13 cellular contexts compared by ENCODE assay signal in genomic region chr2:162506706-162507105, GRCh38.
DNase-seq lines count a peak whose midpoint lies in the region; ATAC-seq and TF ChIP-seq lines count a peak whose summit lies in the region.
"Had no signal": no experiment of that assay in that cellular context is flagged by ENCODE, and none has a peak within 500 bp of the region (broad histone marks: within the 10 kb centered on the region; RNA-seq: fewer than 3 reads in every experiment).

No MANE protein-coding gene starts in this region.

- no peak overlapping the region for H3K9ac ChIP-seq in trophoblast cell (ENCODE audit: low read length)

- H3K4ac ChIP-seq in trophoblast cell (ENCODE audit: low read depth, low read length): no peak overlapping the region

- no peak for TF ChIP-seq EP300 in Ishikawa (IDR thresholded peaks at IDR 0.05; ENCODE audit: borderline replicate concordance)

- H2BK120ac ChIP-seq in trophoblast cell (ENCODE audit: insufficient read depth, low read length, poor library complexity): no peak overlapping the region

- DNase-seq in epithelial cell of proximal tubule (ENCODE audit: low read depth): peak; percentile 9
- DNase-seq in trophoblast cell: peak; percentile 34 to 76
- DNase-seq in activated CD4-positive, alpha-beta T cell treated with anti-CD3 and anti-CD28 coated beads, Interleukin-2, amount 50 U/mL, for 4 hours: no peak
- no peak for DNase-seq in stimulated activated naive CD8-positive, alpha-beta T cell treated with anti-CD3 and anti-CD28 coated beads, Interleukin-15, amount 100 ng/mL, for 72 hours
- DNase-seq: C1 segment of cervical spinal cord; CD4-positive, alpha-beta memory T cell; COR-L47; DMS153; DND-41; H7; HCEC 1CT had no signal

- H3K4me3 ChIP-seq in epithelial cell of proximal tubule (ENCODE audit: low read depth, low read length): no peak overlapping the region
- no peak overlapping the region for H3K4me3 ChIP-seq in trophoblast cell (ENCODE audit: low read depth, low read length)

- TF ChIP-seq CTCF in epithelial cell of proximal tubule (conservative IDR thresholded peaks at IDR 0.05; ENCODE audit: low read depth, low read length): no peak

- no peak overlapping the region for H3K4me3 Mint-ChIP-seq in stimulated activated naive CD8-positive, alpha-beta T cell treated with anti-CD3 and anti-CD28 coated beads, Interleukin-15, amount 100 ng/mL, for 72 hours
- H3K4me3 Mint-ChIP-seq: CD4-positive, alpha-beta memory T cell had no signal

- no peaks in the 10 kb centered on the region for H3K4me1 Mint-ChIP-seq in stimulated activated naive CD8-positive, alpha-beta T cell treated with anti-CD3 and anti-CD28 coated beads, Interleukin-15, amount 100 ng/mL, for 72 hours
- H3K4me1 Mint-ChIP-seq: CD4-positive, alpha-beta memory T cell had no signal

- no peak overlapping the region for H2BK5ac ChIP-seq in trophoblast cell (ENCODE audit: low read depth, low read length, poor library complexity)

- H3K23ac ChIP-seq in trophoblast cell (ENCODE audit: low read length): no peak overlapping the region

- H3K14ac ChIP-seq in trophoblast cell (ENCODE audit: low read length): no peak overlapping the region

- H3K18ac ChIP-seq in trophoblast cell (ENCODE audit: low read length): no peak overlapping the region

- no peak overlapping the region for H3K27ac ChIP-seq in trophoblast cell (ENCODE audit: low read depth, low read length)

- no peaks in the 10 kb centered on the region for H3K9me3 ChIP-seq in trophoblast cell (ENCODE audit: insufficient read depth, low read depth, low read length)

- no peak for ATAC-seq in stimulated activated naive CD8-positive, alpha-beta T cell treated with anti-CD3 and anti-CD28 coated beads, Interleukin-15, amount 100 ng/mL, for 72 hours
- no peak for ATAC-seq in HG02884 (IDR thresholded peaks at IDR 0.05; ENCODE audit: unreplicated experiment)

- no CpG with 5 or more reads among the region's 3 CpGs for WGBS in trophoblast cell (ENCODE audit: extremely low coverage, insufficient coverage, insufficient read length)

- H2AFZ ChIP-seq in trophoblast cell (ENCODE audit: insufficient read depth, low read length, poor library complexity): no peak overlapping the region

- H2BK12ac ChIP-seq in trophoblast cell (ENCODE audit: low read length): no peak overlapping the region

- no peak overlapping the region for H3K4me2 ChIP-seq in trophoblast cell (ENCODE audit: low read length)

- no peaks in the 10 kb centered on the region for H3K9me3 Mint-ChIP-seq in stimulated activated naive CD8-positive, alpha-beta T cell treated with anti-CD3 and anti-CD28 coated beads, Interleukin-15, amount 100 ng/mL, for 72 hours
- H3K9me3 Mint-ChIP-seq: CD4-positive, alpha-beta memory T cell had no signal

- H4K8ac ChIP-seq in trophoblast cell (ENCODE audit: low read depth, low read length): no peak overlapping the region

- no peaks in the 10 kb centered on the region for H3K36me3 ChIP-seq in trophoblast cell (ENCODE audit: control insufficient read depth in 1 of 2, insufficient read depth in 2 of 2, low read length in 2 of 2)

- H3K79me2 ChIP-seq in trophoblast cell (ENCODE audit: control insufficient read depth, insufficient read depth, low read length, poor library complexity): no peaks in the 10 kb centered on the region

- H3K79me1 ChIP-seq in trophoblast cell (ENCODE audit: low read length): no peaks in the 10 kb centered on the region

- H3K27me3 ChIP-seq in trophoblast cell (ENCODE audit: insufficient read depth, low read length): no peaks in the 10 kb centered on the region

- H4K12ac ChIP-seq in trophoblast cell (ENCODE audit: low read depth, low read length): no peak overlapping the region

- no peaks in the 10 kb centered on the region for H3K4me1 ChIP-seq in trophoblast cell (ENCODE audit: control insufficient read depth in 1 of 2, insufficient read depth in 2 of 2, low read length in 2 of 2)

- H4K91ac ChIP-seq in trophoblast cell (ENCODE audit: low read depth, low read length): no peak overlapping the region

- H3K27me3 Mint-ChIP-seq in stimulated activated naive CD8-positive, alpha-beta T cell treated with anti-CD3 and anti-CD28 coated beads, Interleukin-15, amount 100 ng/mL, for 72 hours: no peaks in the 10 kb centered on the region

- no peak overlapping the region for H3K27ac Mint-ChIP-seq in stimulated activated naive CD8-positive, alpha-beta T cell treated with anti-CD3 and anti-CD28 coated beads, Interleukin-15, amount 100 ng/mL, for 72 hours
- H3K27ac Mint-ChIP-seq: CD4-positive, alpha-beta memory T cell had no signal

- no peak for TF ChIP-seq RAD21 in Ishikawa (IDR thresholded peaks at IDR 0.05; ENCODE audit: low read depth)

- H2AK5ac ChIP-seq in trophoblast cell (ENCODE audit: low read length): no peak overlapping the region

TF ChIP-seq in Ishikawa, 13 proteins besides CTCF, POLR2A, EP300 and RAD21:
- TF ChIP-seq TCF12 (IDR thresholded peaks at IDR 0.05; ENCODE audit: low read depth): no peak
- no peak for TF ChIP-seq USF1 (IDR thresholded peaks at IDR 0.05)
- no peak for TF ChIP-seq REST (IDR thresholded peaks at IDR 0.05; ENCODE audit: low read depth)
- no peak for TF ChIP-seq CEBPB (IDR thresholded peaks at IDR 0.05)
- 0 out of 2 replicates have a peak, but pooled peaks have one; percentile 26 for TF ChIP-seq TEAD4 (IDR thresholded peaks at IDR 0.05)
- no peak for TF ChIP-seq ZBTB7A (IDR thresholded peaks at IDR 0.05; ENCODE audit: low read depth)
- no peak for TF ChIP-seq TAF1 (IDR thresholded peaks at IDR 0.05; ENCODE audit: low read depth)
- TF ChIP-seq, protein P1, sequence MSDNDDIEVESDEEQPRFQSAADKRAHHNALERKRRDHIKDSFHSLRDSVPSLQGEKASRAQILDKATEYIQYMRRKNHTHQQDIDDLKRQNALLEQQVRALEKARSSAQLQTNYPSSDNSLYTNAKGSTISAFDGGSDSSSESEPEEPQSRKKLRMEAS (IDR thresholded peaks at IDR 0.05): no peak

Comparison
In these comparisons a context has a peak if more than half of its experiments do, and no peak if none do; other contexts are left out.
1. DNase-seq: peak in epithelial cell of proximal tubule (single experiment) and trophoblast cell (2 of 2); none in activated CD4-positive, alpha-beta T cell treated with anti-CD3 and anti-CD28 coated beads, Interleukin-2, amount 50 U/mL, for 4 hours (0 of 2) and stimulated activated naive CD8-positive, alpha-beta T cell treated with anti-CD3 and anti-CD28 coated beads, Interleukin-15, amount 100 ng/mL, for 72 hours (0 of 2).